In the genomic region with DNA sequence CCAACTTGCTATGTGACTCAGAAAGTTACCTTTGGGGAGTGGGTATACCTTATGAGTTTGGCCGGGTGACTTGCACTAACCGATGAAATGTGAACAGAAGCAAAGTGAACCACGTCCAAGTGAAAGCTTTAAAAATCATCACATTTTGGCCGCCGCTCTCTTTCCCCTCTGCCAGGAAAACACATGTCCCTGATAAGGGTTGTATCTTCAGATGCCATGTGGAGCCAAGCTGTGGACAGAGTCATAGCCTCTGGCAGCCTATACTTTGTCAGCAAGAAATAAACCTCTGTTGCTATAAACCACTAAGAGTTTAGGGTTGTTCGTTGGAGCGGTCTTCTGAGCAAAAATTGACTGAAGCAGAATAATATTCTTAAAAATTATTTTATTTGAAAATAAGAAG, we compare ENCODE assay signal across 1 cellular context.
A peak's percentile ranks its signal among the peaks of the same experiment; 100 is the strongest.
TF ChIP-seq lines count a peak whose summit lies in the region.

No MANE protein-coding gene starts in this region.

TF ChIP-seq in SK-N-SH treated with all-trans-retinoic acid at 6 μM for 48 hours, 23 proteins besides CTCF, POLR2A, EP300 and RAD21 (continued from another document):
- TF ChIP-seq ARNTL (CRISPR knock-in tag; IDR thresholded peaks at IDR 0.05; ENCODE audit: borderline replicate concordance, low read depth) (no peak), ESRRG (CRISPR knock-in tag; IDR thresholded peaks at IDR 0.05) (no peak), ISL1 (CRISPR knock-in tag; IDR thresholded peaks at IDR 0.05) (peak; percentile 33; the same call in 1 of the 2 replicates)
